Comparison of ENCODE assay signal across 8 cellular contexts in genomic region chr20:45972500-45973183, GRCh38. TPM values are rescaled to one million over a fixed set of nuclear protein-coding genes. Genes with fewer than 3 reads are reported as not detected.
A peak's percentile ranks its signal among the peaks of the same experiment; 100 is the strongest.
DNase-seq lines count a peak whose midpoint lies in the region; ATAC-seq and TF ChIP-seq lines count a peak whose summit lies in the region.

No MANE protein-coding gene starts in this region.

- H2AFZ ChIP-seq in PC-9, result 0 out of 2 replicates have a peak overlapping the region, but pooled peaks have one; percentile 3

- peak overlapping the region; percentile 99 for H3K27ac ChIP-seq in cardiac muscle cell
- peak overlapping the region; percentile 98 for H3K27ac ChIP-seq in PC-9
- H3K27ac ChIP-seq in dorsolateral prefrontal cortex, result peak overlapping the region; percentile 97 to 100 (median 100)

- H3K4me1 ChIP-seq in cardiac muscle cell (ENCODE audit: low read depth) (peaks cover 2% of the 10 kb centered on the region), PC-9 (replicated peaks; ENCODE audit: insufficient read depth) (peaks cover 24% of the 10 kb centered on the region)

- H3K36me3 ChIP-seq in cardiac muscle cell (peaks cover 7% of the 10 kb centered on the region), PC-9 (ENCODE audit: low read depth) (0 out of 2 replicates have a peak, but pooled peaks cover 5% of the 10 kb centered on the region)

- H3K4me2 ChIP-seq in PC-9, result peak overlapping the region; percentile 61

- no peaks in the 10 kb centered on the region for H3K9me3 ChIP-seq in cardiac muscle cell (ENCODE audit: low read depth)
- H3K9me3 ChIP-seq in PC-9 (ENCODE audit: insufficient read depth, low read depth), result no peaks in the 10 kb centered on the region

- H3K4me3 Mint-ChIP-seq in naive thymus-derived CD8-positive, alpha-beta T cell, result peak overlapping the region; percentile 89 to 98 (median 95)

- POLR2A ChIA-PET in PC-9 (lab: Charles Lee; ENCODE audit: unreplicated experiment), result interaction anchor here (0.5 to 0.8 kb wide), 7 partner anchors 13 to 391 kb away, joined by 3 to 13 read pairs (median 5); no protein-coding TSS in a partner anchor
- POLR2A ChIA-PET in naive thymus-derived CD8-positive, alpha-beta T cell (lab: Charles Lee), result interaction anchor here (0.7 to 8.6 kb wide), 15 partner anchors 11 to 1385 kb away, joined by 3 to 216 read pairs (median 4); partner anchors contain the start of genes ACOT8, CTSA, NEURL2 and PCIF1

- H3K27ac Mint-ChIP-seq in naive thymus-derived CD8-positive, alpha-beta T cell, result peak overlapping the region; percentile 99 to 100 (median 100)

- TF ChIP-seq CTCF in cardiac muscle cell (IDR thresholded peaks at IDR 0.05; ENCODE audit: low read depth, low read length) (no peak), PC-9 (conservative IDR thresholded peaks at IDR 0.05) (no peak), dorsolateral prefrontal cortex (IDR thresholded peaks at IDR 0.05 in 54 of 56, conservative IDR thresholded peaks at IDR 0.05 in 2 of 56; ENCODE audit: low read depth in 1 of 56, partially characterized antibody in 56 of 56) (peak in 5 of 56 donors; percentile 3 to 21 (median 12))

- BruUV-seq in PC-9 (replicated peaks; lab: Mats Ljungman, UMichigan), result no TSS peak

- peaks cover 12 to 26% (median 23%) of the 10 kb centered on the region in 4 donors for H3K4me1 Mint-ChIP-seq in naive thymus-derived CD8-positive, alpha-beta T cell

- CTCF ChIA-PET in PC-9 (lab: Charles Lee), result interaction anchor here (0.6 kb wide), 1 partner anchor 174 kb away, joined by 9 read pairs; no protein-coding TSS in a partner anchor

- H3K4me3 ChIP-seq in cardiac muscle cell (peak overlapping the region; percentile 49), PC-9 (peak overlapping the region; percentile 79; the same call in 1 of the 2 replicates), dorsolateral prefrontal cortex (peak overlapping the region; percentile 63 to 100 (median 90))

- peaks cover 0 to 5% (median 0%) of the 10 kb centered on the region in 5 donors for H3K27me3 Mint-ChIP-seq in naive thymus-derived CD8-positive, alpha-beta T cell

- H3K27me3 ChIP-seq in cardiac muscle cell, result no peaks in the 10 kb centered on the region
- H3K27me3 ChIP-seq in PC-9 (ENCODE audit: insufficient read depth, low read depth), result no peaks in the 10 kb centered on the region
- no peaks in the 10 kb centered on the region for H3K27me3 ChIP-seq in dorsolateral prefrontal cortex

- no peak for ATAC-seq in naive thymus-derived CD8-positive, alpha-beta T cell
- ATAC-seq in GM18907 (IDR thresholded peaks at IDR 0.05; ENCODE audit: unreplicated experiment) (no peak), left lobe of liver (no peak)

- no peaks in the 10 kb centered on the region for H3K9me2 ChIP-seq in PC-9 (ENCODE audit: insufficient read depth)

- intact Hi-C loops in cardiac septum (cut with DNase I) (loop anchor here (5.0 kb wide), 1 partner anchor 35 kb away; no protein-coding TSS in a partner anchor), PC-9 (cut with micrococcal nuclease; ENCODE audit: unreplicated experiment) (loop anchor here (1.0 to 5.0 kb wide), 6 partner anchors 21 to 434 kb away; partner anchors contain the start of genes ELMO2, NCOA5 and PCIF1), dorsolateral prefrontal cortex (cut with DNase I) (loop anchor here (1.0 to 10.0 kb wide), 4 partner anchors 80 to 1008 kb away; partner anchors contain the start of genes CTSA (in 1 of the 2), DNTTIP1 (in 1 of the 2), NCOA5 (in 1 of the 2) and NEURL2 (in 1 of the 2))

- H3K36me3 Mint-ChIP-seq in naive thymus-derived CD8-positive, alpha-beta T cell, result peaks cover 0 to 13% (median 0%) of the 10 kb centered on the region in 3 donors

- peaks cover 24% of the 10 kb centered on the region for H3F3A ChIP-seq in PC-9 (ENCODE audit: insufficient read depth, low read depth)

- no peaks in the 10 kb centered on the region for H4K20me1 ChIP-seq in PC-9 (ENCODE audit: insufficient read depth)

- peaks cover 0 to 4% (median 0%) of the 10 kb centered on the region in 9 donors for H3K9me3 Mint-ChIP-seq in naive thymus-derived CD8-positive, alpha-beta T cell

- DNase-seq in cardiac muscle cell (ENCODE audit: low read depth in 1 of 2, low spot score in 1 of 2) (no peak), cardiac septum (ENCODE audit: low spot score) (no peak), PC-9 (no peak), dorsolateral prefrontal cortex (no peak), HK-2 (ENCODE audit: unreplicated experiment) (no peak), left lobe of liver (ENCODE audit: low spot score) (no peak)
- DNase-seq in naive thymus-derived CD8-positive, alpha-beta T cell, result no peak

- H3K79me2 ChIP-seq in PC-9 (ENCODE audit: low read depth), result peaks cover 16% of the 10 kb centered on the region

RNA-seq across cellular contexts. Expression of gene ZNF335, which starts 0.6 kb away (rescaled TPM):
- total RNA-seq in cardiac muscle cell (18.1 and 28.1 TPM in 2 replicates), cardiac septum (8.5 TPM), PC-9 (2021) (14.1 and 16.3 TPM in 2 replicates), dorsolateral prefrontal cortex (10 to 100 TPM; 20.9 to 40.0 (median 26.7) TPM), left lobe of liver (7.6 TPM)
- polyA plus RNA-seq in cardiac muscle cell, result 13.5 and 26.7 TPM in 2 replicates
- total RNA-seq in naive thymus-derived CD8-positive, alpha-beta T cell, result 10 to 100 TPM; 53.1 to 56.2 TPM
- polyA plus RNA-seq in naive thymus-derived CD8-positive, alpha-beta T cell, result 10 to 100 TPM in 1 of 3 donors, 1 to 10 TPM in 2; 6.4 to 13.2 (median 7.8) TPM

RNA-seq across cellular contexts. Expression of gene MMP9, which starts 36.1 kb away (rescaled TPM):
- total RNA-seq in cardiac muscle cell, result 0.21 TPM in 1 of 2 replicates, not detected in the other
- polyA plus RNA-seq in cardiac muscle cell, result 0.15 and 0.20 TPM in 2 replicates
- 2.4 TPM for total RNA-seq in cardiac septum
- not detected in 2 replicates for total RNA-seq in PC-9 (2021)
- 10 to 100 TPM in 1 of 120 experiments, 1 to 10 TPM in 34, under 1 TPM in 42, not detected in 43; 0.17 to 18.4 (median 0.84) TPM for total RNA-seq in dorsolateral prefrontal cortex
- 1 to 10 TPM in 1 of 2 experiments, under 1 TPM in 1; 0.75 to 1.3 TPM for total RNA-seq in naive thymus-derived CD8-positive, alpha-beta T cell
- not detected for polyA plus RNA-seq in naive thymus-derived CD8-positive, alpha-beta T cell
- total RNA-seq in left lobe of liver, result 1.6 TPM

RNA-seq across cellular contexts. Expression of gene PCIF1, which starts 38.2 kb away (rescaled TPM):
- total RNA-seq in cardiac muscle cell (26.8 and 41.2 TPM in 2 replicates), cardiac septum (30.2 TPM), PC-9 (2021) (35.3 and 35.6 TPM in 2 replicates), dorsolateral prefrontal cortex (10 to 100 TPM; 20.4 to 44.7 (median 32.2) TPM), left lobe of liver (11.2 TPM)
- polyA plus RNA-seq in cardiac muscle cell, result 43.8 and 65.7 TPM in 2 replicates
- 10 to 100 TPM; 77.7 to 83.3 TPM for total RNA-seq in naive thymus-derived CD8-positive, alpha-beta T cell
- 10 to 100 TPM; 60.8 to 94.2 (median 78.7) TPM for polyA plus RNA-seq in naive thymus-derived CD8-positive, alpha-beta T cell

RNA-seq across cellular contexts. Expression of gene SLC12A5, which starts 56.4 kb away (rescaled TPM):
- total RNA-seq in cardiac muscle cell (7.6 and 8.3 TPM in 2 replicates), cardiac septum (0.73 TPM), PC-9 (2021) (6.0 and 8.7 TPM in 2 replicates), dorsolateral prefrontal cortex (100 to 1,000 TPM in 119 of 120 experiments, 10 to 100 TPM in 1; 95.7 to 439 (median 309) TPM), left lobe of liver (not detected)
- 17.1 and 27.9 TPM in 2 replicates for polyA plus RNA-seq in cardiac muscle cell
- 1 to 10 TPM; 1.0 to 1.5 TPM for total RNA-seq in naive thymus-derived CD8-positive, alpha-beta T cell
- polyA plus RNA-seq in naive thymus-derived CD8-positive, alpha-beta T cell, result under 1 TPM in 1 of 3 donors, not detected in 2; 0.83 TPM
